Comparison of ENCODE assay signal across 22 cellular contexts in the genomic region with DNA sequence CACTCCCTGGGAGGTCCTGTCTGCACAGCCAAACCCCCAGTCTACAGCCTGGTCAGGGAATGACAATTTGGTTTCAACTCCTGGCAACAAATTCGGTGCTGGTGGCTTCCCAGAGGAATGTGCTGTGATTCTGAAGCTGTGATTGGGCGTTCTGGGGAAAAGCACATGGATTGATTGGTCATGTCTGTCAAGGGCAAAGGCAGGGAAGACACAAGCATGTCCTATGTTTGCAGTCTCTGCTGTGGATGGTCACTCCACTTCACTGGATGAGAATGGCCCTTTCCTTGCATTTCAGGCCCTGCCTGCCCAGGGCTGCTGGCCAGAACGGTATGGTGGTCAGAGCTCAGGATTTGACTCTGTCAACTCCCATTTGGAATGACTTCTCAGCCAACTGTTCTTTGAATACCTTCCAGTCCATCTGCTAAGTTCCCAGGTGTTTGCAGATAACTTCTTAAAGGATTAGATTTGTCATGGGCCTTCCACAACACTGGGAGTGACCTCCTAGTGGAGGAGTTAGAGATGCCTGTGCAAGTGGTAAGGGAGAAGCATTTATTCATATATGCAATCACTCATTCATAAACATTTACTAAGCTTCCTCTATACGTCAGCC. TPM values are rescaled to one million over a fixed set of nuclear protein-coding genes. Genes with fewer than 3 reads are reported as not detected.
A peak's percentile ranks its signal among the peaks of the same experiment; 100 is the strongest.
DNase-seq lines count a peak whose midpoint lies in the region; ATAC-seq, FAIRE-seq and TF ChIP-seq lines count a peak whose summit lies in the region.
"Had no signal": no experiment of that assay in that cellular context is flagged by ENCODE, and none has a peak within 500 bp of the region (broad histone marks: within the 10 kb centered on the region; RNA-seq: fewer than 3 reads in every experiment).

No MANE protein-coding gene starts in this region.

- H3K4me1 ChIP-seq in HEK293 (ENCODE audit: control insufficient read depth, insufficient read depth, low read length) (no peaks in the 10 kb centered on the region), body of pancreas (peaks cover 27% of the 10 kb centered on the region)

- intact Hi-C loops in body of pancreas (cut with DNase I): loop anchor here (2.0 kb wide), 1 partner anchor 80 kb away; no protein-coding TSS in a partner anchor

- H3K27me3 Mint-ChIP-seq in immature natural killer cell (ENCODE audit: low read depth in 3 of 3): peaks cover 0 to 6% (median 3%) of the 10 kb centered on the region in 3 donors
- peaks cover 2% of the 10 kb centered on the region for H3K27me3 Mint-ChIP-seq in activated naive CD8-positive, alpha-beta T cell treated with anti-CD3 and anti-CD28 coated beads, Interleukin-2, amount 50 U/mL, for 24 hours
- H3K27me3 Mint-ChIP-seq: CD4-positive, alpha-beta memory T cell had no signal

- peak; percentile 99 for FAIRE-seq in urothelium cell line (lab: Jason Lieb, UNC)
- FAIRE-seq: GM12891, GM18507, H1 had no signal

- POLR2A ChIA-PET in HEK293 (lab: Yijun Ruan, JAX): no interaction called here

- H3K9me3 Mint-ChIP-seq in immature natural killer cell: no peaks in the 10 kb centered on the region
- no peaks in the 10 kb centered on the region for H3K9me3 Mint-ChIP-seq in activated naive CD8-positive, alpha-beta T cell treated with anti-CD3 and anti-CD28 coated beads, Interleukin-2, amount 50 U/mL, for 24 hours
- H3K9me3 Mint-ChIP-seq: CD4-positive, alpha-beta memory T cell had no signal

- TF ChIP-seq POLR2A in body of pancreas (IDR thresholded peaks at IDR 0.05): no peak

- H3K36me3 Mint-ChIP-seq in immature natural killer cell: peaks cover 4 to 14% (median 5%) of the 10 kb centered on the region in 3 donors
- H3K36me3 Mint-ChIP-seq in activated naive CD8-positive, alpha-beta T cell treated with anti-CD3 and anti-CD28 coated beads, Interleukin-2, amount 50 U/mL, for 24 hours (ENCODE audit: low read depth): no peaks in the 10 kb centered on the region
- H3K36me3 Mint-ChIP-seq: CD4-positive, alpha-beta memory T cell had no signal

- no peak for TF ChIP-seq CTCF in HEK293 (tag by site-specific recombination; IDR thresholded peaks at IDR 0.05)
- peak in 4 of 7 experiments; percentile 31 to 52 (median 41) for TF ChIP-seq CTCF in body of pancreas (IDR thresholded peaks at IDR 0.05)

- 23 to 28% methylated on average over 3 to 4 of the region's 4 CpGs for WGBS in body of pancreas, 2 donors

- no peaks in the 10 kb centered on the region for H3K27me3 ChIP-seq in body of pancreas

- H3K9me3 ChIP-seq in HEK293 (ENCODE audit: control insufficient read depth, insufficient read depth, low read depth, low read length): no peaks in the 10 kb centered on the region
- H3K9me3 ChIP-seq in body of pancreas: no peaks in the 10 kb centered on the region

- ATAC-seq in body of pancreas (peak; percentile 84), HG03460 (IDR thresholded peaks at IDR 0.05; ENCODE audit: unreplicated experiment) (no peak)
- no peak for ATAC-seq in activated naive CD8-positive, alpha-beta T cell treated with anti-CD3 and anti-CD28 coated beads, Interleukin-2, amount 50 U/mL, for 24 hours

- no peak overlapping the region for H3K4me3 Mint-ChIP-seq in immature natural killer cell
- H3K4me3 Mint-ChIP-seq in activated naive CD8-positive, alpha-beta T cell treated with anti-CD3 and anti-CD28 coated beads, Interleukin-2, amount 50 U/mL, for 24 hours: no peak overlapping the region
- H3K4me3 Mint-ChIP-seq: CD4-positive, alpha-beta memory T cell had no signal

- H3K36me3 ChIP-seq in HEK293 (ENCODE audit: control insufficient read depth in 2 of 2, insufficient read depth in 1 of 2, low read length in 2 of 2) (no peaks in the 10 kb centered on the region), body of pancreas (replicated peaks in 1 of 2; ENCODE audit: insufficient read depth in 1 of 2, low read depth in 2 of 2) (no peaks in the 10 kb centered on the region)

- DNase-seq in body of pancreas (peak in 3 of 4 donors; percentile 57 to 71 (median 65)), immature natural killer cell (no peak), urothelium cell line (ENCODE audit: low spot score) (no peak), OCI-M1 (lab: John Stamatoyannopoulos, UW) (no peak)
- no peak for DNase-seq in activated naive CD8-positive, alpha-beta T cell treated with anti-CD3 and anti-CD28 coated beads, Interleukin-2, amount 50 U/mL, for 24 hours
- DNase-seq in stimulated activated CD4-positive, alpha-beta T cell treated with anti-CD3 and anti-CD28 coated beads, Interleukin-1b, Interleukin-23, amount 100 ng/mL, for 48 hours: no peak
- DNase-seq: Calu3; CD4-positive, alpha-beta memory T cell; COR-L47; DND-41; GDM1; GM23248; H7; HCEC 1CT had no signal

- H3K27ac ChIP-seq in HEK293 (ENCODE audit: extremely low read depth, low read depth, low read length) (no peak overlapping the region), body of pancreas (peak overlapping the region in 2 of 4 donors; percentile 22 to 43)
- H3K27ac ChIP-seq: GM23248 had no signal

- H3K4me1 Mint-ChIP-seq in immature natural killer cell: peaks cover 60 to 63% of the 10 kb centered on the region in 2 donors
- H3K4me1 Mint-ChIP-seq in activated naive CD8-positive, alpha-beta T cell treated with anti-CD3 and anti-CD28 coated beads, Interleukin-2, amount 50 U/mL, for 24 hours: peaks cover 7% of the 10 kb centered on the region

- peak overlapping the region in 4 of 6 donors; percentile 59 to 80 (median 74) for H3K27ac Mint-ChIP-seq in immature natural killer cell
- no peak overlapping the region for H3K27ac Mint-ChIP-seq in activated naive CD8-positive, alpha-beta T cell treated with anti-CD3 and anti-CD28 coated beads, Interleukin-2, amount 50 U/mL, for 24 hours

- H3K4me3 ChIP-seq in HEK293 (ENCODE audit: low read depth, low read length) (no peak overlapping the region), body of pancreas (no peak overlapping the region)
- H3K4me3 ChIP-seq: GM23248 had no signal

- CTCF ChIA-PET in HEK293 (lab: Yijun Ruan, JAX): interaction anchor here (0.5 to 7.1 kb wide), 9 partner anchors 9 to 1616 kb away, joined by 3 to 121 read pairs (median 6); no protein-coding TSS in a partner anchor

TF ChIP-seq in HEK293, 187 proteins besides CTCF, POLR2A, EP300 and RAD21:
- peak; percentile 81; the same call in 1 of the 2 replicates for TF ChIP-seq ZNF23 (tag by site-specific recombination; IDR thresholded peaks at IDR 0.05; ENCODE audit: borderline replicate concordance)
- TF ChIP-seq BCL11B (tag by site-specific recombination; IDR thresholded peaks at IDR 0.05; ENCODE audit: low read depth): no peak
- no peak for TF ChIP-seq ZNF324 (tag by site-specific recombination; IDR thresholded peaks at IDR 0.05)
- peak; percentile 63 for TF ChIP-seq GLIS1 (tag by site-specific recombination; IDR thresholded peaks at IDR 0.05)
- TF ChIP-seq, protein P1, sequence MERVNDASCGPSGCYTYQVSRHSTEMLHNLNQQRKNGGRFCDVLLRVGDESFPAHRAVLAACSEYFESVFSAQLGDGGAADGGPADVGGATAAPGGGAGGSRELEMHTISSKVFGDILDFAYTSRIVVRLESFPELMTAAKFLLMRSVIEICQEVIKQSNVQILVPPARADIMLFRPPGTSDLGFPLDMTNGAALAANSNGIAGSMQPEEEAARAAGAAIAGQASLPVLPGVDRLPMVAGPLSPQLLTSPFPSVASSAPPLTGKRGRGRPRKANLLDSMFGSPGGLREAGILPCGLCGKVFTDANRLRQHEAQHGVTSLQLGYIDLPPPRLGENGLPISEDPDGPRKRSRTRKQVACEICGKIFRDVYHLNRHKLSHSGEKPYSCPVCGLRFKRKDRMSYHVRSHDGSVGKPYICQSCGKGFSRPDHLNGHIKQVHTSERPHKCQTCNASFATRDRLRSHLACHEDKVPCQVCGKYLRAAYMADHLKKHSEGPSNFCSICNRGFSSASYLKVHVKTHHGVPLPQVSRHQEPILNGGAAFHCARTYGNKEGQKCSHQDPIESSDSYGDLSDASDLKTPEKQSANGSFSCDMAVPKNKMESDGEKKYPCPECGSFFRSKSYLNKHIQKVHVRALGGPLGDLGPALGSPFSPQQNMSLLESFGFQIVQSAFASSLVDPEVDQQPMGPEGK (tag by site-specific recombination; IDR thresholded peaks at IDR 0.05): no peak
- peak; percentile 68 for TF ChIP-seq ZBTB17 (tag by site-specific recombination; IDR thresholded peaks at IDR 0.05)

RNA-seq across cellular contexts. Expression of a gene that starts 42.7 kb away (rescaled TPM):
- 1 to 10 TPM; 3.6 to 4.6 TPM for total RNA-seq in body of pancreas
- polyA plus RNA-seq in immature natural killer cell: 1 to 10 TPM; 1.5 to 3.9 (median 2.4) TPM
- total RNA-seq: A172, A673, GM23248 had no signal
- polyA plus RNA-seq: BJ, GM23248 had no signal

Comparison
In these comparisons a context has a peak if more than half of its experiments do, and no peak if none do; other contexts are left out.
1. DNase-seq: peak in body of pancreas (3 of 4); none in immature natural killer cell (0 of 3), urothelium cell line (single experiment), activated naive CD8-positive, alpha-beta T cell treated with anti-CD3 and anti-CD28 coated beads, Interleukin-2, amount 50 U/mL, for 24 hours (single experiment), OCI-M1 (single experiment) and stimulated activated CD4-positive, alpha-beta T cell treated with anti-CD3 and anti-CD28 coated beads, Interleukin-1b, Interleukin-23, amount 100 ng/mL, for 48 hours (single experiment).